ENCODE assay signal across 15 cellular contexts in the genomic region with DNA sequence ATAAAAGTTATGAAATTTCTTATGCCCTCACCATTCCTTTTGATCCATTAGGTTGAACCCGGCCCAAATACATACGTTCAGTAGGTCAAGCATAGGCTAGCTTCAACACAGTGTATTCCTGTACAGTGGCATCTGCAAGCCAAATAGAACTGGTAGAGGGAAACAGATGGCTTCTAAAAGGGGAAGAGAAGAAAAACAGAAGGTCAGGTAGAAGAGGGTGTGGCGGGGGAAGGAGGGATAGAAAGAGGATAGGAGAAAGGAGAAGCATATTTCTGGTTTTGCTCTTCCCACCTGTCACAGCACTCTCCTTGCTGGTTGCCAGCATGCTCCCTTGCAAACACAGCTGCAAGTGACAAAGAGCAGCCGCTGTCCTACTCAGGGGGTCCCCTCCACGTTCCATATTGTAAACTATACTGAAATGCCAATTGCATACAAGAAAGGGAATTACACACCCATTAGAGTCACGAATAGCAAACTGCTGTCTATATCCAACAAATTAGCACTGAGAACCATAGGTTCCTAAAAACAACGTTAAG.
A peak's percentile ranks its signal among the peaks of the same experiment; 100 is the strongest.
DNase-seq lines count a peak whose midpoint lies in the region; ATAC-seq and TF ChIP-seq lines count a peak whose summit lies in the region.
"Had no signal": no experiment of that assay in that cellular context is flagged by ENCODE, and none has a peak within 500 bp of the region (broad histone marks: within the 10 kb centered on the region; RNA-seq: fewer than 3 reads in every experiment).

No MANE protein-coding gene starts in this region.

- no peak overlapping the region for H3K4ac ChIP-seq in H9 (ENCODE audit: low read depth, low read length)

- no peak overlapping the region for H3K23ac ChIP-seq in H9 (ENCODE audit: insufficient read length, low read depth, low read length)

- no peak overlapping the region for H3T11ph ChIP-seq in H9 (ENCODE audit: low read length)

- H3K4me2 ChIP-seq in H9 (ENCODE audit: insufficient read depth, insufficient read length, low read length): no peak overlapping the region
- no peak overlapping the region for H3K4me2 ChIP-seq in parathyroid adenoma (ENCODE audit: low read length)

- H4K91ac ChIP-seq in H9 (ENCODE audit: insufficient read length, low read depth, low read length): no peak overlapping the region

- no peak overlapping the region for H3K9ac ChIP-seq in H9 (ENCODE audit: extremely low read depth, insufficient read length, low read length)
- H3K9ac ChIP-seq in endodermal cell (ENCODE audit: extremely low read depth, low read length, poor library complexity, severe bottlenecking): no peak overlapping the region
- H3K9ac ChIP-seq in parathyroid adenoma: no peak overlapping the region

- no peak overlapping the region for H4K5ac ChIP-seq in H9 (ENCODE audit: insufficient read length, low read depth, low read length)

- no peaks in the 10 kb centered on the region for H3K79me2 ChIP-seq in H9 (ENCODE audit: insufficient read depth, low read length)
- peaks cover 6% of the 10 kb centered on the region for H3K79me2 ChIP-seq in parathyroid adenoma

- H2AFZ ChIP-seq in H9 (ENCODE audit: low read length) (no peak overlapping the region), parathyroid adenoma (no peak overlapping the region)

- WGBS in H9 (ENCODE audit: extremely low coverage, insufficient read length, low lambda C conversion rate): no CpG with 5 or more reads among the region's 7 CpGs
- WGBS in endodermal cell (ENCODE audit: insufficient coverage in 1 of 2, insufficient read length in 1 of 2), 2 experiments: 42 to 70% methylated on average over 4 to 7 of the region's 7 CpGs

- H3K36me3 Mint-ChIP-seq in H9 (ENCODE audit: insufficient read depth in 1 of 3, low read depth in 3 of 3): peaks cover 0 to 11% (median 3%) of the 10 kb centered on the region in 3 experiments; a peak in 4 of 7 replicates
- peaks cover 5% of the 10 kb centered on the region for H3K36me3 Mint-ChIP-seq in endodermal cell (ENCODE audit: low read depth)
- H3K36me3 Mint-ChIP-seq in activated T-cell treated with anti-CD3 and anti-CD28 coated beads, Interleukin-2, amount 50 U/mL, for 72 hours (ENCODE audit: insufficient read depth in 2 of 2): peaks cover 2 to 13% of the 10 kb centered on the region in 2 donors

- no peak overlapping the region for H4K8ac ChIP-seq in H9 (replicated peaks; ENCODE audit: insufficient read length, low read depth, low read length)

- H3K4me3 ChIP-seq in endodermal cell (ENCODE audit: low read length) (no peak overlapping the region), parathyroid adenoma (ENCODE audit: low read depth, low read length) (no peak overlapping the region)

- no peak overlapping the region for H2AK5ac ChIP-seq in H9 (ENCODE audit: insufficient read length, low read length)

- H3K9me3 ChIP-seq in H9 (ENCODE audit: control insufficient read depth, low read depth, low read length) (no peaks in the 10 kb centered on the region), endodermal cell (ENCODE audit: control insufficient read depth, low read length) (no peaks in the 10 kb centered on the region), parathyroid adenoma (ENCODE audit: control insufficient read depth, low read length) (no peaks in the 10 kb centered on the region)

- H3K27ac ChIP-seq in H9 (ENCODE audit: insufficient read length, low read depth, low read length) (no peak overlapping the region), endodermal cell (ENCODE audit: low read depth, low read length) (peak overlapping the region; percentile 85), parathyroid adenoma (peak overlapping the region; percentile 68)

- H3K14ac ChIP-seq in H9 (ENCODE audit: insufficient read depth, low read length): no peak overlapping the region

- H3K4me3 Mint-ChIP-seq in H9 (peak overlapping the region in 1 of 2 experiments; percentile 54; a peak in 1 of 5 replicates), endodermal cell (no peak overlapping the region)
- no peak overlapping the region for H3K4me3 Mint-ChIP-seq in activated T-cell treated with anti-CD3 and anti-CD28 coated beads, Interleukin-2, amount 50 U/mL, for 72 hours
- H3K4me3 Mint-ChIP-seq in stimulated activated naive CD8-positive, alpha-beta T cell treated with anti-CD3 and anti-CD28 coated beads, Interleukin-15, amount 100 ng/mL, for 72 hours: no peak overlapping the region
- H3K4me3 Mint-ChIP-seq: activated CD4-positive, alpha-beta memory T cell treated with anti-CD3 and anti-CD28 coated beads, Interleukin-2, amount 10 ng/mL, durations not matched to agents 7 days and 5 days; CD8-positive, alpha-beta T cell had no signal

- H2BK120ac ChIP-seq in H9 (ENCODE audit: low read depth, low read length, poor library complexity, severe bottlenecking): no peak overlapping the region

- no peak overlapping the region for H2BK5ac ChIP-seq in H9 (ENCODE audit: insufficient read length, low read length)

- H3K18ac ChIP-seq in H9 (ENCODE audit: insufficient read length, low read depth, low read length): no peak overlapping the region

- ATAC-seq in GM18867 (IDR thresholded peaks at IDR 0.05; ENCODE audit: unreplicated experiment): no peak
- ATAC-seq in activated T-cell treated with anti-CD3 and anti-CD28 coated beads, Interleukin-2, amount 50 U/mL, for 72 hours (replicated peaks in 1 of 2): no peak
- ATAC-seq in stimulated activated naive CD8-positive, alpha-beta T cell treated with anti-CD3 and anti-CD28 coated beads, Interleukin-15, amount 100 ng/mL, for 72 hours: no peak
- ATAC-seq: CD8-positive, alpha-beta T cell; left colon had no signal

- H4K20me1 ChIP-seq in H9 (ENCODE audit: control insufficient read depth, insufficient read depth, insufficient read length): no peaks in the 10 kb centered on the region

- no peak overlapping the region for H2BK12ac ChIP-seq in H9 (ENCODE audit: insufficient read length, low read depth, low read length)

- H3K4me1 ChIP-seq in H9 (ENCODE audit: insufficient read depth, low read length) (peaks cover 15% of the 10 kb centered on the region; the same call in 1 of the 2 replicates), endodermal cell (ENCODE audit: control insufficient read depth, insufficient read depth, low read length) (peaks cover 27% of the 10 kb centered on the region), parathyroid adenoma (peaks cover 40% of the 10 kb centered on the region)

- peaks cover 57 to 70% of the 10 kb centered on the region in 2 experiments for H3K4me1 Mint-ChIP-seq in H9
- peaks cover 66% of the 10 kb centered on the region for H3K4me1 Mint-ChIP-seq in endodermal cell
- peaks cover 10% of the 10 kb centered on the region for H3K4me1 Mint-ChIP-seq in activated T-cell treated with anti-CD3 and anti-CD28 coated beads, Interleukin-2, amount 50 U/mL, for 72 hours (ENCODE audit: low read depth)
- H3K4me1 Mint-ChIP-seq in stimulated activated naive CD8-positive, alpha-beta T cell treated with anti-CD3 and anti-CD28 coated beads, Interleukin-15, amount 100 ng/mL, for 72 hours: peaks cover 11% of the 10 kb centered on the region
- H3K4me1 Mint-ChIP-seq: activated CD4-positive, alpha-beta memory T cell treated with anti-CD3 and anti-CD28 coated beads, Interleukin-2, amount 10 ng/mL, durations not matched to agents 7 days and 5 days had no signal

- no peaks in the 10 kb centered on the region for H3K36me3 ChIP-seq in endodermal cell (ENCODE audit: control insufficient read depth, insufficient read depth, low read length)
- H3K36me3 ChIP-seq in parathyroid adenoma (ENCODE audit: control insufficient read depth, insufficient read depth, low read length): no peaks in the 10 kb centered on the region

- H3K27me3 ChIP-seq in H9 (ENCODE audit: insufficient read depth, low read length) (peaks cover 2% of the 10 kb centered on the region; the same call in 1 of the 2 replicates), endodermal cell (ENCODE audit: control insufficient read depth, insufficient read depth, low read length, poor library complexity, severe bottlenecking) (no peaks in the 10 kb centered on the region), parathyroid adenoma (ENCODE audit: control insufficient read depth, insufficient read depth, low read length) (no peaks in the 10 kb centered on the region)

- no peak overlapping the region for H2BK15ac ChIP-seq in H9 (ENCODE audit: low read depth, low read length)

- no peak overlapping the region for H2BK20ac ChIP-seq in H9 (ENCODE audit: low read depth, low read length, poor library complexity, severe bottlenecking)

- no peak overlapping the region for H3K56ac ChIP-seq in H9 (ENCODE audit: insufficient read length, low read depth, low read length)

- H3K27me3 Mint-ChIP-seq in H9 (ENCODE audit: low read depth) (no peaks in the 10 kb centered on the region), endodermal cell (ENCODE audit: insufficient read depth) (no peaks in the 10 kb centered on the region)
- no peaks in the 10 kb centered on the region for H3K27me3 Mint-ChIP-seq in activated T-cell treated with anti-CD3 and anti-CD28 coated beads, Interleukin-2, amount 50 U/mL, for 72 hours (ENCODE audit: low read depth)
- no peaks in the 10 kb centered on the region for H3K27me3 Mint-ChIP-seq in stimulated activated naive CD8-positive, alpha-beta T cell treated with anti-CD3 and anti-CD28 coated beads, Interleukin-15, amount 100 ng/mL, for 72 hours
- H3K27me3 Mint-ChIP-seq: activated CD4-positive, alpha-beta memory T cell treated with anti-CD3 and anti-CD28 coated beads, Interleukin-2, amount 10 ng/mL, durations not matched to agents 7 days and 5 days had no signal

- H3K23me2 ChIP-seq in H9 (ENCODE audit: insufficient read length, low read depth, low read length, poor library complexity, severe bottlenecking): no peaks in the 10 kb centered on the region

- no peaks in the 10 kb centered on the region for H3K9me3 Mint-ChIP-seq in H9
- H3K9me3 Mint-ChIP-seq in endodermal cell: no peaks in the 10 kb centered on the region
- H3K9me3 Mint-ChIP-seq in activated T-cell treated with anti-CD3 and anti-CD28 coated beads, Interleukin-2, amount 50 U/mL, for 72 hours: no peaks in the 10 kb centered on the region
- peaks cover 0 to 6% of the 10 kb centered on the region in 2 donors for H3K9me3 Mint-ChIP-seq in stimulated activated naive CD8-positive, alpha-beta T cell treated with anti-CD3 and anti-CD28 coated beads, Interleukin-15, amount 100 ng/mL, for 72 hours
- H3K9me3 Mint-ChIP-seq: activated CD4-positive, alpha-beta memory T cell treated with anti-CD3 and anti-CD28 coated beads, Interleukin-2, amount 10 ng/mL, durations not matched to agents 7 days and 5 days; CD8-positive, alpha-beta T cell had no signal

- DNase-seq in H9 (no peak), NCI-H146 treated with DMSO at 0.1 percent for 48 hours (lab: John Stamatoyannopoulos, UW; ENCODE audit: unreplicated experiment) (peak; percentile 65), endodermal cell (no peak)
- no peak for DNase-seq in activated T-cell treated with anti-CD3 and anti-CD28 coated beads, Interleukin-2, amount 50 U/mL, for 72 hours
- no peak for DNase-seq in stimulated activated naive CD8-positive, alpha-beta T cell treated with anti-CD3 and anti-CD28 coated beads, Interleukin-15, amount 100 ng/mL, for 72 hours
- DNase-seq: activated CD4-positive, alpha-beta memory T cell treated with anti-CD3 and anti-CD28 coated beads, Interleukin-2, amount 10 ng/mL, durations not matched to agents 7 days and 5 days; activated effector memory CD4-positive, alpha-beta T cell treated with anti-CD3 and anti-CD28 coated beads, Interleukin-2, amount 50 U/mL, for 16 hours; CD8-positive, alpha-beta T cell; left colon; MM.1S; NCI-H526 treated with DMSO at 0.1 percent for 48 hours; small intestine; substantia nigra had no signal

- TF ChIP-seq CTCF in H9 (conservative IDR thresholded peaks at IDR 0.05): no peak
- no peak for TF ChIP-seq CTCF in endodermal cell (conservative IDR thresholded peaks at IDR 0.05)
- TF ChIP-seq CTCF in parathyroid adenoma (IDR thresholded peaks at IDR 0.05): no peak

- H3K79me1 ChIP-seq in H9 (ENCODE audit: insufficient read depth, low read depth, low read length, poor library complexity, severe bottlenecking): no peaks in the 10 kb centered on the region

- peak overlapping the region; percentile 91 to 98 (median 97); a peak in 6 of 7 replicates for H3K27ac Mint-ChIP-seq in H9
- H3K27ac Mint-ChIP-seq in endodermal cell: peak overlapping the region; percentile 7
- H3K27ac Mint-ChIP-seq in activated T-cell treated with anti-CD3 and anti-CD28 coated beads, Interleukin-2, amount 50 U/mL, for 72 hours: no peak overlapping the region
- H3K27ac Mint-ChIP-seq in stimulated activated naive CD8-positive, alpha-beta T cell treated with anti-CD3 and anti-CD28 coated beads, Interleukin-15, amount 100 ng/mL, for 72 hours: no peak overlapping the region
- H3K27ac Mint-ChIP-seq: activated CD4-positive, alpha-beta memory T cell treated with anti-CD3 and anti-CD28 coated beads, Interleukin-2, amount 10 ng/mL, durations not matched to agents 7 days and 5 days; CD8-positive, alpha-beta T cell had no signal

Comparison
In these comparisons a context has a peak if more than half of its experiments do, and no peak if none do; other contexts are left out.
1. H3K27ac Mint-ChIP-seq: peak in H9 (3 of 3) and endodermal cell (single experiment); none in activated T-cell treated with anti-CD3 and anti-CD28 coated beads, Interleukin-2, amount 50 U/mL, for 72 hours (single experiment) and stimulated activated naive CD8-positive, alpha-beta T cell treated with anti-CD3 and anti-CD28 coated beads, Interleukin-15, amount 100 ng/mL, for 72 hours (0 of 2).